9 cellular contexts compared by ENCODE assay signal in genomic region chr14:53954551-53955233, GRCh38. TPM values are rescaled to one million over a fixed set of nuclear protein-coding genes. Genes with fewer than 3 reads are reported as not detected.
A peak's percentile ranks its signal among the peaks of the same experiment; 100 is the strongest.
DNase-seq lines count a peak whose midpoint lies in the region; ATAC-seq and TF ChIP-seq lines count a peak whose summit lies in the region.
"Had no signal": no experiment of that assay in that cellular context is flagged by ENCODE, and none has a peak within 500 bp of the region (broad histone marks: within the 10 kb centered on the region; RNA-seq: fewer than 3 reads in every experiment).

No MANE protein-coding gene starts in this region.

- peak overlapping the region; percentile 78 for H3K4me3 Mint-ChIP-seq in activated T-helper 1 cell treated with anti-CD3 and anti-CD28 coated beads, Interleukin-12 subunit alpha, Interleukin-12 subunit beta, Interleukin-2, Interleukin-4 antibody, amounts not matched to agents 30 ng/mL and 10 ng/mL and 1 ng/mL, durations not matched to agents 14 hours and 24 hours and 36 hours

- H3K9me3 Mint-ChIP-seq in activated T-helper 1 cell treated with anti-CD3 and anti-CD28 coated beads, Interleukin-12 subunit alpha, Interleukin-12 subunit beta, Interleukin-2, Interleukin-4 antibody, amounts not matched to agents 30 ng/mL and 10 ng/mL and 1 ng/mL, durations not matched to agents 14 hours and 24 hours and 36 hours: no peaks in the 10 kb centered on the region

- no peak for TF ChIP-seq CTCF in smooth muscle cell (IDR thresholded peaks at IDR 0.05; ENCODE audit: borderline replicate concordance, insufficient read depth, poor library complexity, severe bottlenecking)

- DNase-seq in activated effector memory CD4-positive, alpha-beta T cell treated with anti-CD3 and anti-CD28 coated beads, Interleukin-2, amount 50 U/mL, for 16 hours: peak; percentile 64
- no peak for DNase-seq in activated effector memory CD4-positive, alpha-beta T cell treated with Interleukin-2 at 50 U/mL for 16 hours
- no peak for DNase-seq in activated T-helper 1 cell treated with anti-CD3 and anti-CD28 coated beads, Interleukin-12 subunit alpha, Interleukin-12 subunit beta, Interleukin-2, Interleukin-4 antibody, amounts not matched to agents 30 ng/mL and 10 ng/mL and 1 ng/mL, durations not matched to agents 14 hours and 24 hours and 36 hours (ENCODE audit: low spot score)
- DNase-seq in iPS DF 6.9 (ENCODE audit: low read depth, low spot score): no peak
- DNase-seq in smooth muscle cell (lab: John Stamatoyannopoulos, UW; ENCODE audit: unreplicated experiment): no peak
- no peak for DNase-seq in HuH-7.5 (ENCODE audit: low spot score)
- DNase-seq in T-helper 9 cell: no peak

- no CpG with 5 or more reads among the region's 54 CpGs for WGBS in iPS DF 6.9 (ENCODE audit: insufficient coverage, insufficient read length)
- under 1% methylated on average over 50 of the region's 54 CpGs for WGBS in smooth muscle cell (ENCODE audit: low lambda C conversion rate)

- no peaks in the 10 kb centered on the region for H3K4me1 ChIP-seq in iPS DF 6.9 (ENCODE audit: control insufficient read depth, insufficient read depth, low read length)
- peaks cover 19% of the 10 kb centered on the region for H3K4me1 ChIP-seq in smooth muscle cell (ENCODE audit: low read depth)

- intact Hi-C loops in activated T-helper 1 cell treated with anti-CD3 and anti-CD28 coated beads, Interleukin-12 subunit alpha, Interleukin-12 subunit beta, Interleukin-2, Interleukin-4 antibody, amounts not matched to agents 30 ng/mL and 10 ng/mL and 1 ng/mL, durations not matched to agents 14 hours and 24 hours and 36 hours (cut with micrococcal nuclease): no loop called here

- H3K4me3 ChIP-seq in iPS DF 6.9 (ENCODE audit: low read length) (peak overlapping the region; percentile 66; the same call in 1 of the 2 replicates), smooth muscle cell (peak overlapping the region; percentile 76)

- H3K9me3 ChIP-seq in iPS DF 6.9 (ENCODE audit: control insufficient read depth, insufficient read depth, low read length) (no peaks in the 10 kb centered on the region), smooth muscle cell (replicated peaks; ENCODE audit: low read depth) (no peaks in the 10 kb centered on the region)
- H3K9me3 ChIP-seq: body of pancreas had no signal

- no peak for ATAC-seq in HG03442 (IDR thresholded peaks at IDR 0.05; ENCODE audit: unreplicated experiment)

- no peaks in the 10 kb centered on the region for H3K79me2 ChIP-seq in smooth muscle cell (ENCODE audit: low read depth)

- peaks cover 18% of the 10 kb centered on the region for H4K20me1 ChIP-seq in smooth muscle cell (ENCODE audit: low read depth)

- H3K27me3 ChIP-seq in iPS DF 6.9 (ENCODE audit: control insufficient read depth, insufficient read depth, low read length): peaks cover 24% of the 10 kb centered on the region; the same call in 1 of the 2 replicates
- H3K27me3 ChIP-seq in smooth muscle cell (ENCODE audit: low read depth): no peaks in the 10 kb centered on the region

- H2AFZ ChIP-seq in smooth muscle cell (ENCODE audit: low read depth): peak overlapping the region; percentile 89

- peaks cover 28% of the 10 kb centered on the region for H3K4me1 Mint-ChIP-seq in activated T-helper 1 cell treated with anti-CD3 and anti-CD28 coated beads, Interleukin-12 subunit alpha, Interleukin-12 subunit beta, Interleukin-2, Interleukin-4 antibody, amounts not matched to agents 30 ng/mL and 10 ng/mL and 1 ng/mL, durations not matched to agents 14 hours and 24 hours and 36 hours (ENCODE audit: low read depth)

- H3K27ac Mint-ChIP-seq in activated T-helper 1 cell treated with anti-CD3 and anti-CD28 coated beads, Interleukin-12 subunit alpha, Interleukin-12 subunit beta, Interleukin-2, Interleukin-4 antibody, amounts not matched to agents 30 ng/mL and 10 ng/mL and 1 ng/mL, durations not matched to agents 14 hours and 24 hours and 36 hours: no peak overlapping the region

- peak overlapping the region; percentile 89 for H3K4me2 ChIP-seq in smooth muscle cell

- H3K36me3 ChIP-seq in iPS DF 6.9 (ENCODE audit: control insufficient read depth, insufficient read depth, low read length) (no peaks in the 10 kb centered on the region), smooth muscle cell (ENCODE audit: low read depth) (no peaks in the 10 kb centered on the region)

- no peak overlapping the region for H3K9ac ChIP-seq in smooth muscle cell (ENCODE audit: low read depth)

- no peaks in the 10 kb centered on the region for H3F3A ChIP-seq in smooth muscle cell (ENCODE audit: low read depth)

- peaks cover 2% of the 10 kb centered on the region for H3K36me3 Mint-ChIP-seq in activated T-helper 1 cell treated with anti-CD3 and anti-CD28 coated beads, Interleukin-12 subunit alpha, Interleukin-12 subunit beta, Interleukin-2, Interleukin-4 antibody, amounts not matched to agents 30 ng/mL and 10 ng/mL and 1 ng/mL, durations not matched to agents 14 hours and 24 hours and 36 hours (ENCODE audit: low read depth)

- H3K27me3 Mint-ChIP-seq in activated T-helper 1 cell treated with anti-CD3 and anti-CD28 coated beads, Interleukin-12 subunit alpha, Interleukin-12 subunit beta, Interleukin-2, Interleukin-4 antibody, amounts not matched to agents 30 ng/mL and 10 ng/mL and 1 ng/mL, durations not matched to agents 14 hours and 24 hours and 36 hours (ENCODE audit: insufficient read depth): peaks cover 65% of the 10 kb centered on the region

- H3K27ac ChIP-seq in iPS DF 6.9 (ENCODE audit: low read length) (no peak overlapping the region), smooth muscle cell (ENCODE audit: low read depth) (no peak overlapping the region)

RNA-seq across cellular contexts. Expression of gene BMP4, which starts 1.9 kb away (rescaled TPM):
- not detected in 2 replicates for total RNA-seq in activated T-helper 1 cell treated with anti-CD3 and anti-CD28 coated beads, Interleukin-12 subunit alpha, Interleukin-12 subunit beta, Interleukin-2, Interleukin-4 antibody, amounts not matched to agents 30 ng/mL and 10 ng/mL and 1 ng/mL, durations not matched to agents 14 hours and 24 hours and 36 hours
- 30.5 and 33.0 TPM in 2 replicates for total RNA-seq in smooth muscle cell
- 32.4 and 38.2 TPM in 2 replicates for polyA plus RNA-seq in smooth muscle cell

Comparison
In these comparisons a context has a peak if more than half of its experiments do, and no peak if none do; other contexts are left out.
1. RNA of gene BMP4, which starts 1.9 kb away (total RNA-seq): 30.5 to 33.0 TPM in smooth muscle cell; not detected in activated T-helper 1 cell treated with anti-CD3 and anti-CD28 coated beads, Interleukin-12 subunit alpha, Interleukin-12 subunit beta, Interleukin-2, Interleukin-4 antibody, amounts not matched to agents 30 ng/mL and 10 ng/mL and 1 ng/mL, durations not matched to agents 14 hours and 24 hours and 36 hours; every median in the first group is over 10 times any median in the second.